16 cellular contexts compared by ENCODE assay signal in genomic region chr6:44022296-44022661, GRCh38.
DNase-seq lines count a peak whose midpoint lies in the region; ATAC-seq and FAIRE-seq lines count a peak whose summit lies in the region.
"Had no signal": no experiment of that assay in that cellular context is flagged by ENCODE, and none has a peak within 500 bp of the region (broad histone marks: within the 10 kb centered on the region; RNA-seq: fewer than 3 reads in every experiment).

No MANE protein-coding gene starts in this region.

- ATAC-seq in stimulated activated memory B cell treated with anti-CD40 and anti-IgM and Interleukin-4, amounts not matched to agents 10 μg/mL and 1 μg/mL and 100 μg/mL, for 72 hours: peak; percentile 57
- no peak for ATAC-seq in HG02642 (IDR thresholded peaks at IDR 0.05; ENCODE audit: poor library complexity, unreplicated experiment)
- no peak for ATAC-seq in activated naive CD8-positive, alpha-beta T cell treated with anti-CD3 and anti-CD28 coated beads, Interleukin-2, amount 50 U/mL, for 24 hours
- ATAC-seq: naive thymus-derived CD8-positive, alpha-beta T cell had no signal

- H3K36me3 Mint-ChIP-seq in stimulated activated memory B cell treated with anti-CD40 and anti-IgM and Interleukin-4, amounts not matched to agents 10 μg/mL and 1 μg/mL and 100 μg/mL, for 72 hours: no peaks in the 10 kb centered on the region
- no peaks in the 10 kb centered on the region for H3K36me3 Mint-ChIP-seq in activated naive CD8-positive, alpha-beta T cell treated with anti-CD3 and anti-CD28 coated beads, Interleukin-2, amount 50 U/mL, for 24 hours (ENCODE audit: low read depth)
- H3K36me3 Mint-ChIP-seq: naive thymus-derived CD8-positive, alpha-beta T cell had no signal

- DNase-seq in NOMO-1 (lab: John Stamatoyannopoulos, UW; ENCODE audit: unreplicated experiment in 2 of 2) (peak; percentile 9 to 17), NOMO-1 treated with dmso at 0.1 percent for 144 hours (lab: John Stamatoyannopoulos, UW; ENCODE audit: unreplicated experiment) (no peak), RCC 7860 (ENCODE audit: low spot score) (peak; percentile 89), fibroblast of peridontal ligament (ENCODE audit: extremely low read depth) (peak; percentile 26), superior temporal gyrus (ENCODE audit: extremely low spot score) (no peak)
- DNase-seq in activated naive CD8-positive, alpha-beta T cell treated with anti-CD3 and anti-CD28 coated beads, Interleukin-2, amount 50 U/mL, for 24 hours: no peak
- DNase-seq: activated CD4-positive, alpha-beta T cell treated with anti-CD3 and anti-CD28 coated beads, Interleukin-2, amount 10 ng/mL, durations not matched to agents 24 days and 14 days; cerebellar nuclear complex; naive thymus-derived CD8-positive, alpha-beta T cell; NCI-H187 had no signal

- H3K4me3 Mint-ChIP-seq in stimulated activated memory B cell treated with anti-CD40 and anti-IgM and Interleukin-4, amounts not matched to agents 10 μg/mL and 1 μg/mL and 100 μg/mL, for 72 hours: no peak overlapping the region
- H3K4me3 Mint-ChIP-seq in activated naive CD8-positive, alpha-beta T cell treated with anti-CD3 and anti-CD28 coated beads, Interleukin-2, amount 50 U/mL, for 24 hours: no peak overlapping the region
- H3K4me3 Mint-ChIP-seq: activated CD4-positive, alpha-beta T cell treated with anti-CD3 and anti-CD28 coated beads, Interleukin-2, amount 10 ng/mL, durations not matched to agents 24 days and 14 days; naive thymus-derived CD8-positive, alpha-beta T cell had no signal

- H3K27ac Mint-ChIP-seq in stimulated activated memory B cell treated with anti-CD40 and anti-IgM and Interleukin-4, amounts not matched to agents 10 μg/mL and 1 μg/mL and 100 μg/mL, for 72 hours: no peak overlapping the region
- H3K27ac Mint-ChIP-seq in activated naive CD8-positive, alpha-beta T cell treated with anti-CD3 and anti-CD28 coated beads, Interleukin-2, amount 50 U/mL, for 24 hours: no peak overlapping the region
- H3K27ac Mint-ChIP-seq: activated CD4-positive, alpha-beta T cell treated with anti-CD3 and anti-CD28 coated beads, Interleukin-2, amount 10 ng/mL, durations not matched to agents 24 days and 14 days; activated T-helper 2 cell treated with anti-CD3 and anti-CD28 coated beads, Interferon-gamma antibody, Interleukin-2, Interleukin-4, amounts not matched to agents 10 μg/mL and 5 μg/mL and 100 μg/mL, durations not matched to agents 14 hours and 24 hours and 36 hours; naive thymus-derived CD8-positive, alpha-beta T cell had no signal

- H3K4me1 Mint-ChIP-seq in stimulated activated memory B cell treated with anti-CD40 and anti-IgM and Interleukin-4, amounts not matched to agents 10 μg/mL and 1 μg/mL and 100 μg/mL, for 72 hours: no peaks in the 10 kb centered on the region
- no peaks in the 10 kb centered on the region for H3K4me1 Mint-ChIP-seq in activated naive CD8-positive, alpha-beta T cell treated with anti-CD3 and anti-CD28 coated beads, Interleukin-2, amount 50 U/mL, for 24 hours
- H3K4me1 Mint-ChIP-seq: naive thymus-derived CD8-positive, alpha-beta T cell had no signal

- peaks cover 3% of the 10 kb centered on the region for H3K9me3 Mint-ChIP-seq in stimulated activated memory B cell treated with anti-CD40 and anti-IgM and Interleukin-4, amounts not matched to agents 10 μg/mL and 1 μg/mL and 100 μg/mL, for 72 hours
- peaks cover 4% of the 10 kb centered on the region for H3K9me3 Mint-ChIP-seq in activated naive CD8-positive, alpha-beta T cell treated with anti-CD3 and anti-CD28 coated beads, Interleukin-2, amount 50 U/mL, for 24 hours
- H3K9me3 Mint-ChIP-seq: activated CD4-positive, alpha-beta T cell treated with anti-CD3 and anti-CD28 coated beads, Interleukin-2, amount 10 ng/mL, durations not matched to agents 24 days and 14 days; activated T-helper 2 cell treated with anti-CD3 and anti-CD28 coated beads, Interferon-gamma antibody, Interleukin-2, Interleukin-4, amounts not matched to agents 10 μg/mL and 5 μg/mL and 100 μg/mL, durations not matched to agents 14 hours and 24 hours and 36 hours had no signal

- FAIRE-seq in RCC 7860 (lab: Jason Lieb, UNC): peak; percentile 63
- FAIRE-seq: D721Med, H1, islet of Langerhans had no signal

- H3K27me3 Mint-ChIP-seq in stimulated activated memory B cell treated with anti-CD40 and anti-IgM and Interleukin-4, amounts not matched to agents 10 μg/mL and 1 μg/mL and 100 μg/mL, for 72 hours: peaks cover 44% of the 10 kb centered on the region
- H3K27me3 Mint-ChIP-seq in activated naive CD8-positive, alpha-beta T cell treated with anti-CD3 and anti-CD28 coated beads, Interleukin-2, amount 50 U/mL, for 24 hours: peaks cover 8% of the 10 kb centered on the region

Comparison
In these comparisons a context has a peak if more than half of its experiments do, and no peak if none do; other contexts are left out.
1. DNase-seq: peak in NOMO-1 (2 of 2), RCC 7860 (single experiment) and fibroblast of peridontal ligament (single experiment); none in NOMO-1 treated with dmso at 0.1 percent for 144 hours (single experiment), superior temporal gyrus (single experiment) and activated naive CD8-positive, alpha-beta T cell treated with anti-CD3 and anti-CD28 coated beads, Interleukin-2, amount 50 U/mL, for 24 hours (single experiment).